28 cellular contexts compared by ENCODE assay signal in the genomic region with DNA sequence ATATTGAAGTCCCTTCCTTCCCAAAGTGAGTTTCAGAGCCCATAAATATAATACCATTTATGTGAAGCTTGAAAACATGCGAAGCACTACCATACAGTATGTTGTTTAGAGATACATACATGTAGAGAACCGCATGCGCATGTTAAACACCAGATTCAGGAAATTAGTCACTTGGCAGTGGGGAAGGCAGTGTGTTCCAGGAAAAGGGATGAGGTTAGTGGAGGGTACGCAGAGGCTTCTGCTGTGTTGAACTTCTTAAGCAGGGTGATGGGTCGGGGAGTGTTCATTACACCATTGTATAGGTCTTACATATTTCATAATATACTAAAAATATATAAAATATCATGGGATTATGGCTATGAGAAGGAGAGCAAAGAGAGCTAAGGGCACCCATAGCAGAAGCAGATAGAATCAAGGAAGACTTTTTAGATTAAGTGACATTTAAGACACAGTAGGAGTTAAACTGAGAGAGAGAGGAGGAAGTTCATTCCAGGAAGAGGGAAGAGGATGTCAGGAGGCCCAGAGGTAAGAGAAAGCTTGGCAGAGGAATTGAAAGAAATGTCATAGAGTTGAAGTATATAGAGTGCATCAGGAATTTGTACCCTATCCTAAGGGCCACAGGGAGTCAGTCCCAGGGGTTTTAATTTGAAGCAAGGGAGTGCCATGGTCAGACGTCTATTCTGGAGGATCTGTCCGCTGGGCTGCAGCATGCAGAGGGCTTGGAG. TPM values are rescaled to one million over a fixed set of nuclear protein-coding genes. Genes with fewer than 3 reads are reported as not detected.
DNase-seq lines count a peak whose midpoint lies in the region; ATAC-seq, FAIRE-seq and TF ChIP-seq lines count a peak whose summit lies in the region.
"Had no signal": no experiment of that assay in that cellular context is flagged by ENCODE, and none has a peak within 500 bp of the region (broad histone marks: within the 10 kb centered on the region; RNA-seq: fewer than 3 reads in every experiment).

No MANE protein-coding gene starts in this region.

- no peak for DNase-seq in right lobe of liver
- DNase-seq in HepG2 (ENCODE audit: low spot score): no peak
- no peak for DNase-seq in K562 (ENCODE audit: extremely low read depth in 1 of 4, low spot score in 3 of 4)
- peak; percentile 70 for DNase-seq in fibroblast of pulmonary artery (ENCODE audit: low read depth)
- no peak for DNase-seq in RWPE1 (ENCODE audit: low spot score)
- DNase-seq: activated CD4-positive, alpha-beta T cell treated with anti-CD3 and anti-CD28 coated beads, Interleukin-2, amount 50 U/mL, for 1 hour; activated naive CD4-positive, alpha-beta T cell treated with Interleukin-2 at 50 U/mL for 16 hours; activated T-cell treated with anti-CD3 and anti-CD28 coated beads, Interleukin-2, amount 50 U/mL, for 72 hours; brain microvascular endothelial cell; CD8-positive, alpha-beta memory T cell; DMS153; hypothalamus; left ventricle myocardium superior; naive thymus-derived CD4-positive, alpha-beta T cell; NCI-H1417; NCI-H2081; NCI-H345; OCI-M1; stimulated activated CD4-positive, alpha-beta T cell treated with anti-CD3 and anti-CD28 coated beads, Interleukin-2, amount 100 ng/mL, for 24 hours had no signal

- H3K4me3 ChIP-seq in right lobe of liver (no peak overlapping the region), HepG2 (replicated peaks in 1 of 3; ENCODE audit: insufficient read depth in 1 of 3, low read depth in 2 of 3, low read length in 3 of 3) (no peak overlapping the region), K562 (no peak overlapping the region), fibroblast of pulmonary artery (replicated peaks; ENCODE audit: low read depth, low read length) (no peak overlapping the region)
- H3K4me3 ChIP-seq: skin epidermis, tibial nerve had no signal

- WGBS in right lobe of liver (ENCODE audit: insufficient coverage, low coverage, low lambda C conversion rate, missing lambda C conversion rate): 43% methylated on average over 5 of the region's 7 CpGs
- WGBS in HepG2 (ENCODE audit: low lambda C conversion rate): 60% methylated on average over 7 of the region's 7 CpGs
- 51% methylated on average over 7 of the region's 7 CpGs for WGBS in K562 (ENCODE audit: insufficient coverage, low coverage, missing lambda C conversion rate)

- H3K79me2 ChIP-seq in HepG2 (ENCODE audit: insufficient read depth, low read length): no peaks in the 10 kb centered on the region
- H3K79me2 ChIP-seq in K562 (ENCODE audit: control insufficient read depth, insufficient read depth, low read length): no peaks in the 10 kb centered on the region

- H3K36me3 ChIP-seq in right lobe of liver (no peaks in the 10 kb centered on the region), HepG2 (replicated peaks in 1 of 2; ENCODE audit: control insufficient read depth in 1 of 2, insufficient read depth in 2 of 2, low read length in 2 of 2) (no peaks in the 10 kb centered on the region), K562 (ENCODE audit: control insufficient read depth, insufficient read depth, low read length) (no peaks in the 10 kb centered on the region)
- H3K36me3 ChIP-seq: brain microvascular endothelial cell, tibial nerve had no signal

- POLR2A ChIA-PET in HepG2 (lab: Yijun Ruan, JAX): no interaction called here
- POLR2A ChIA-PET in K562 (lab: Yijun Ruan, JAX): interaction anchor here (0.5 to 2.5 kb wide), 6 partner anchors 9 to 254 kb away, joined by 3 to 12 read pairs (median 3); no protein-coding TSS in a partner anchor
- POLR2A ChIA-PET in RWPE1 (lab: Yijun Ruan, JAX; ENCODE audit: low non-redundant PET): no interaction called here

- TF ChIP-seq POLR2A in right lobe of liver (IDR thresholded peaks at IDR 0.05) (no peak), HepG2 (IDR thresholded peaks at IDR 0.05; ENCODE audit: insufficient read depth in 1 of 2, low read depth in 2 of 2, low read length in 2 of 2) (no peak), K562 (conservative IDR thresholded peaks at IDR 0.05) (no peak)

- intact Hi-C loops in right lobe of liver (cut with DNase I): no loop called here
- intact Hi-C loops in HepG2 (cut with micrococcal nuclease; ENCODE audit: unreplicated experiment): no loop called here
- intact Hi-C loops in K562 (cut with micrococcal nuclease): no loop called here

- H2AFZ ChIP-seq in HepG2 (ENCODE audit: low read length) (no peak overlapping the region), K562 (ENCODE audit: low read depth, low read length) (peak overlapping the region; percentile 66)

- CTCF ChIA-PET in HepG2 (lab: Yijun Ruan, JAX; ENCODE audit: low intra/inter-chr PET ratio, low total read pairs) (no interaction called here), K562 (lab: Yijun Ruan, JAX; ENCODE audit: low intra/inter-chr PET ratio) (no interaction called here), RWPE1 (lab: Yijun Ruan, JAX) (interaction anchor here (0.6 kb wide), 1 partner anchor 60 kb away, joined by 3 read pairs; no protein-coding TSS in a partner anchor)

- TF ChIP-seq CTCF in right lobe of liver (IDR thresholded peaks at IDR 0.05) (no peak), HepG2 (CRISPR knock-in tag; IDR thresholded peaks at IDR 0.05) (no peak), K562 (IDR thresholded peaks at IDR 0.05 in 2 of 3, conservative IDR thresholded peaks at IDR 0.05 in 1 of 3; ENCODE audit: insufficient read depth in 2 of 3, low read depth in 1 of 3, low read length in 3 of 3) (no peak), fibroblast of pulmonary artery (IDR thresholded peaks at IDR 0.05; ENCODE audit: low read length, missing control alignments) (no peak), RWPE1 (conservative IDR thresholded peaks at IDR 0.05; ENCODE audit: low read depth) (no peak)

- in situ Hi-C loops in HepG2 (cut with HindIII; ENCODE audit: extremely low pct_ligation_motif_present, low pct_unique_long_range_greater_than_20kb) (no loop called here), K562 (cut with MboI) (no loop called here)

- no peaks in the 10 kb centered on the region for H3K9me3 ChIP-seq in right lobe of liver
- no peaks in the 10 kb centered on the region for H3K9me3 ChIP-seq in HepG2 (ENCODE audit: low read length)
- H3K9me3 ChIP-seq in K562 (replicated peaks; ENCODE audit: control insufficient read depth, insufficient read depth, low read depth, low read length): no peaks in the 10 kb centered on the region
- H3K9me3 ChIP-seq: tibial nerve had no signal

- TF ChIP-seq EP300 in HepG2 (IDR thresholded peaks at IDR 0.05; ENCODE audit: low read depth in 2 of 2, low read length in 2 of 2) (no peak), HepG2 (CRISPR knock-in tag; IDR thresholded peaks at IDR 0.05; ENCODE audit: borderline replicate concordance) (no peak), K562 (IDR thresholded peaks at IDR 0.05; ENCODE audit: low read length) (no peak)

- TF ChIP-seq RAD21 in HepG2 (CRISPR knock-in tag; IDR thresholded peaks at IDR 0.05) (no peak), K562 (CRISPR knock-in tag; conservative IDR thresholded peaks at IDR 0.05 in 1 of 2, IDR thresholded peaks at IDR 0.05 in 1 of 2) (no peak)

- H3K27ac ChIP-seq in right lobe of liver (no peak overlapping the region), HepG2 (ENCODE audit: extremely low read length, insufficient read depth, low read length) (no peak overlapping the region), K562 (ENCODE audit: extremely low read depth, low read depth, low read length) (no peak overlapping the region), RWPE1 (no peak overlapping the region)
- H3K27ac ChIP-seq: brain microvascular endothelial cell, skin epidermis, tibial nerve had no signal

- peak in 3 of 4 donors; percentile 33 to 46 (median 39) for ATAC-seq in right lobe of liver
- no peak for ATAC-seq in HepG2
- ATAC-seq in K562: 0 out of 3 replicates have a peak, but pooled peaks have one; percentile 8
- ATAC-seq in HG03439 (IDR thresholded peaks at IDR 0.05; ENCODE audit: unreplicated experiment): no peak
- no peak for ATAC-seq in HG03045 (IDR thresholded peaks at IDR 0.05; ENCODE audit: unreplicated experiment)
- ATAC-seq in GM18511 (IDR thresholded peaks at IDR 0.05; ENCODE audit: unreplicated experiment): no peak
- ATAC-seq: activated T-cell treated with anti-CD3 and anti-CD28 coated beads, Interleukin-2, amount 50 U/mL, for 72 hours; left ventricle myocardium superior; naive thymus-derived CD4-positive, alpha-beta T cell; Right ventricle myocardium inferior had no signal

- H3K9ac ChIP-seq in HepG2 (ENCODE audit: insufficient read depth, low read depth, low read length) (no peak overlapping the region), K562 (ENCODE audit: insufficient read depth in 1 of 2, low read depth in 2 of 2, low read length in 2 of 2) (no peak overlapping the region)

- H4K20me1 ChIP-seq in HepG2 (ENCODE audit: insufficient read depth, low read length) (no peaks in the 10 kb centered on the region), K562 (replicated peaks; ENCODE audit: control insufficient read depth, insufficient read depth, low read length) (no peaks in the 10 kb centered on the region)

- BruUV-seq in HepG2 (replicated peaks; lab: Mats Ljungman, UMichigan) (no TSS peak), K562 (replicated peaks; lab: Mats Ljungman, UMichigan) (no TSS peak)

- H3K9me1 ChIP-seq in K562 (ENCODE audit: control insufficient read depth, insufficient read depth, low read length): no peaks in the 10 kb centered on the region

- H3K4me2 ChIP-seq in HepG2 (ENCODE audit: low read depth, low read length) (no peak overlapping the region), K562 (ENCODE audit: insufficient read depth, low read length) (no peak overlapping the region)

- H3K4me1 ChIP-seq in right lobe of liver (peaks cover 0 to 3% (median 0%) of the 10 kb centered on the region in 4 donors), HepG2 (ENCODE audit: insufficient read depth, low read length) (peaks cover 19% of the 10 kb centered on the region), K562 (replicated peaks in 1 of 2; ENCODE audit: control insufficient read depth in 2 of 2, insufficient read depth in 2 of 2, low read length in 2 of 2) (peaks cover 6 to 29% of the 10 kb centered on the region in 2 experiments; a peak in 4 of 5 replicates)
- H3K4me1 ChIP-seq: tibial nerve had no signal

- FAIRE-seq in HepG2 (lab: Jason Lieb, UNC): no peak
- FAIRE-seq in K562 (lab: Jason Lieb, UNC): no peak
- FAIRE-seq: A204.1, colon had no signal

- no peaks in the 10 kb centered on the region for H3K27me3 ChIP-seq in right lobe of liver
- peaks cover 0 to 10% of the 10 kb centered on the region in 2 experiments; a peak in 1 of 5 replicates for H3K27me3 ChIP-seq in HepG2 (ENCODE audit: control insufficient read depth in 1 of 2, insufficient read depth in 2 of 2, low read length in 2 of 2)
- no peaks in the 10 kb centered on the region for H3K27me3 ChIP-seq in K562 (ENCODE audit: control insufficient read depth in 2 of 2, insufficient read depth in 2 of 2, low read length in 2 of 2)
- H3K27me3 ChIP-seq: brain microvascular endothelial cell, tibial nerve had no signal

RNA-seq across cellular contexts. Expression of gene SARS1, which starts 43.5 kb away (rescaled TPM):
- total RNA-seq in right lobe of liver (100 to 1,000 TPM in 2 of 6 experiments, 10 to 100 TPM in 4; 73.5 to 123 (median 91.6) TPM), HepG2 (2016; rRNA removed; fragmentation: Illumina TruSeq; extraction: Trizol) (134 and 166 TPM in 2 replicates), K562 (2014; rRNA removed) (254 and 257 TPM in 2 replicates), K562 (2014; rRNA removed; fragmentation: Illumina TruSeq; extraction: Trizol) (273 and 284 TPM in 2 replicates), K562 (2015; rRNA removed; fragmentation: Illumina TruSeq; extraction: Trizol) (211 and 221 TPM in 2 replicates), K562 (2021) (232 and 246 TPM in 2 replicates)
- total RNA-seq in HepG2 (2016; cell fraction: cytosol; rRNA removed; fragmentation: Illumina TruSeq; extraction: Trizol; ENCODE audit: low read depth): 35.5 and 37.6 TPM in 2 replicates
- total RNA-seq in HepG2 (2016; cell fraction: insoluble cytoplasmic fraction; rRNA removed; fragmentation: Illumina TruSeq; extraction: Trizol): 133 and 171 TPM in 2 replicates
- 59.1 and 63.3 TPM in 2 replicates for total RNA-seq in HepG2 (2016; cell fraction: membrane; rRNA removed; fragmentation: Illumina TruSeq; extraction: Trizol)
- total RNA-seq in HepG2 (2016; cell fraction: nucleus; rRNA removed; fragmentation: Illumina TruSeq; extraction: Trizol): 64.5 and 74.2 TPM in 2 replicates
- polyA plus RNA-seq in HepG2 (2011; rRNA removed) (103 and 142 TPM in 2 replicates), K562 (2011; rRNA removed) (221 and 230 TPM in 2 replicates), K562 (2014; fragmentation: Illumina TruSeq; extraction: Trizol) (293 and 317 TPM in 2 replicates), K562 (2014; fragmentation: Nextera tagmentation; extraction: Ambion mirVana) (100 to 1,000 TPM; 336 to 623 TPM), K562 (2014; rRNA removed) (235 and 240 TPM in 2 replicates)
- 112 and 159 TPM in 2 replicates for polyA plus RNA-seq in HepG2 (2011; cell fraction: cytosol; rRNA removed)
- 105 and 142 TPM in 2 replicates for polyA plus RNA-seq in HepG2 (2011; cell fraction: nucleus; rRNA removed)
- 149 and 254 TPM in 2 replicates for polyA plus RNA-seq in HepG2 (2012)
- polyA plus RNA-seq in HepG2 (2016; cell fraction: cytosol; fragmentation: Illumina TruSeq; extraction: Trizol; ENCODE audit: low read depth): 26.3 and 26.7 TPM in 2 replicates
- 147 and 154 TPM in 2 replicates for polyA plus RNA-seq in HepG2 (2016; cell fraction: insoluble cytoplasmic fraction; fragmentation: Illumina TruSeq; extraction: Trizol; ENCODE audit: low read depth)
- polyA plus RNA-seq in HepG2 (2016; cell fraction: membrane; fragmentation: Illumina TruSeq; extraction: Trizol; ENCODE audit: low read depth): 40.9 and 46.0 TPM in 2 replicates
- polyA plus RNA-seq in HepG2 (2016; cell fraction: nucleus; fragmentation: Illumina TruSeq; extraction: Trizol; ENCODE audit: insufficient read depth, low read depth): 89.4 and 93.0 TPM in 2 replicates
- 99.8 and 124 TPM in 2 replicates for polyA minus RNA-seq in HepG2 (2011; rRNA and poly(A)+ RNA removed; ENCODE audit: low replicate concordance)
- 50.9 and 77.1 TPM in 2 replicates for polyA minus RNA-seq in HepG2 (2011; cell fraction: cytosol; rRNA and poly(A)+ RNA removed)
- polyA minus RNA-seq in HepG2 (2011; cell fraction: nucleus; rRNA and poly(A)+ RNA removed): 83.3 and 131 TPM in 2 replicates
- total RNA-seq in K562 (2011; cell fraction: chromatin; rRNA removed; ENCODE audit: low replicate concordance): 340 and 395 TPM in 2 replicates
- total RNA-seq in K562 (2011; cell fraction: nucleolus; rRNA removed): 195 and 209 TPM in 2 replicates
- total RNA-seq in K562 (2011; cell fraction: nucleoplasm; rRNA removed): 265 and 293 TPM in 2 replicates
- polyA plus RNA-seq in K562 (2011; cell fraction: cytosol; rRNA removed): 149 and 217 TPM in 2 replicates
- 232 and 336 TPM in 2 replicates for polyA plus RNA-seq in K562 (2011; cell fraction: nucleus; rRNA removed)
- 195 and 518 TPM in 2 replicates for polyA plus RNA-seq in K562 (2012)
- polyA minus RNA-seq in K562 (2011; rRNA and poly(A)+ RNA removed): 227 and 242 TPM in 2 replicates
- polyA minus RNA-seq in K562 (2011; cell fraction: cytosol; rRNA and poly(A)+ RNA removed): 87.5 and 101 TPM in 2 replicates
- 92.1 and 168 TPM in 2 replicates for polyA minus RNA-seq in K562 (2011; cell fraction: nucleus; rRNA and poly(A)+ RNA removed)

RNA-seq across cellular contexts. Expression of gene ELAPOR1, which starts 56.3 kb away (rescaled TPM):
- total RNA-seq in right lobe of liver (1 to 10 TPM in 1 of 6 experiments, under 1 TPM in 5; 0.16 to 1.2 (median 0.22) TPM), HepG2 (2016; rRNA removed; fragmentation: Illumina TruSeq; extraction: Trizol) (0.14 and 0.20 TPM in 2 replicates), K562 (2014; rRNA removed) (0.09 TPM in 1 of 2 replicates, not detected in the other), K562 (2014; rRNA removed; fragmentation: Illumina TruSeq; extraction: Trizol) (0.03 and 0.25 TPM in 2 replicates), K562 (2015; rRNA removed; fragmentation: Illumina TruSeq; extraction: Trizol) (0.04 and 0.07 TPM in 2 replicates), K562 (2021) (0.20 and 0.38 TPM in 2 replicates)
- total RNA-seq in HepG2 (2016; cell fraction: cytosol; rRNA removed; fragmentation: Illumina TruSeq; extraction: Trizol; ENCODE audit: low read depth): 0.09 and 0.10 TPM in 2 replicates
- 0.12 and 0.22 TPM in 2 replicates for total RNA-seq in HepG2 (2016; cell fraction: insoluble cytoplasmic fraction; rRNA removed; fragmentation: Illumina TruSeq; extraction: Trizol)
- 0.06 and 0.24 TPM in 2 replicates for total RNA-seq in HepG2 (2016; cell fraction: membrane; rRNA removed; fragmentation: Illumina TruSeq; extraction: Trizol)
- 0.71 and 1.2 TPM in 2 replicates for total RNA-seq in HepG2 (2016; cell fraction: nucleus; rRNA removed; fragmentation: Illumina TruSeq; extraction: Trizol)
- polyA plus RNA-seq in HepG2 (2011; rRNA removed) (0.12 and 0.13 TPM in 2 replicates), K562 (2011; rRNA removed) (0.11 and 0.14 TPM in 2 replicates), K562 (2014; fragmentation: Illumina TruSeq; extraction: Trizol) (0.18 and 0.46 TPM in 2 replicates), K562 (2014; fragmentation: Nextera tagmentation; extraction: Ambion mirVana) (under 1 TPM; 0.17 to 0.21 TPM), K562 (2014; rRNA removed) (0.15 and 1.2 TPM in 2 replicates)
- 0.09 and 0.16 TPM in 2 replicates for polyA plus RNA-seq in HepG2 (2011; cell fraction: cytosol; rRNA removed)
- 0.32 and 0.38 TPM in 2 replicates for polyA plus RNA-seq in HepG2 (2011; cell fraction: nucleus; rRNA removed)
- 0.07 and 0.16 TPM in 2 replicates for polyA plus RNA-seq in HepG2 (2012)
- polyA plus RNA-seq in HepG2 (2016; cell fraction: cytosol; fragmentation: Illumina TruSeq; extraction: Trizol; ENCODE audit: low read depth): 0.14 and 0.19 TPM in 2 replicates
- polyA plus RNA-seq in HepG2 (2016; cell fraction: insoluble cytoplasmic fraction; fragmentation: Illumina TruSeq; extraction: Trizol; ENCODE audit: low read depth): 0.19 TPM in 2 replicates
- polyA plus RNA-seq in HepG2 (2016; cell fraction: membrane; fragmentation: Illumina TruSeq; extraction: Trizol; ENCODE audit: low read depth): 0.08 and 0.18 TPM in 2 replicates
- polyA plus RNA-seq in HepG2 (2016; cell fraction: nucleus; fragmentation: Illumina TruSeq; extraction: Trizol; ENCODE audit: insufficient read depth, low read depth): 0.17 TPM in 1 of 2 replicates, not detected in the other
- 0.80 and 2.9 TPM in 2 replicates for polyA minus RNA-seq in HepG2 (2011; rRNA and poly(A)+ RNA removed; ENCODE audit: low replicate concordance)
- polyA minus RNA-seq in HepG2 (2011; cell fraction: cytosol; rRNA and poly(A)+ RNA removed): not detected in 2 replicates
- 0.39 and 0.50 TPM in 2 replicates for polyA minus RNA-seq in HepG2 (2011; cell fraction: nucleus; rRNA and poly(A)+ RNA removed)
- 0.21 and 0.62 TPM in 2 replicates for total RNA-seq in K562 (2011; cell fraction: chromatin; rRNA removed; ENCODE audit: low replicate concordance)
- 0.13 and 0.17 TPM in 2 replicates for total RNA-seq in K562 (2011; cell fraction: nucleolus; rRNA removed)
- total RNA-seq in K562 (2011; cell fraction: nucleoplasm; rRNA removed): 0.22 TPM in 1 of 2 replicates, not detected in the other
- 0.09 and 0.16 TPM in 2 replicates for polyA plus RNA-seq in K562 (2011; cell fraction: cytosol; rRNA removed)
- 0.24 TPM in 2 replicates for polyA plus RNA-seq in K562 (2011; cell fraction: nucleus; rRNA removed)
- polyA plus RNA-seq in K562 (2012): 0.17 and 0.32 TPM in 2 replicates
- 0.09 and 0.11 TPM in 2 replicates for polyA minus RNA-seq in K562 (2011; rRNA and poly(A)+ RNA removed)
- polyA minus RNA-seq in K562 (2011; cell fraction: cytosol; rRNA and poly(A)+ RNA removed): not detected in 2 replicates
- polyA minus RNA-seq in K562 (2011; cell fraction: nucleus; rRNA and poly(A)+ RNA removed): 0.11 and 0.13 TPM in 2 replicates
- total RNA-seq: G401 had no signal

Comparison
In these comparisons a context has a peak if more than half of its experiments do, and no peak if none do; other contexts are left out.
1. ATAC-seq: peak in right lobe of liver (3 of 4) and K562 (single experiment); none in HepG2 (single experiment), HG03439 (single experiment), HG03045 (single experiment) and GM18511 (single experiment).